Comparison of ENCODE assay signal across 9 cellular contexts in the genomic region with DNA sequence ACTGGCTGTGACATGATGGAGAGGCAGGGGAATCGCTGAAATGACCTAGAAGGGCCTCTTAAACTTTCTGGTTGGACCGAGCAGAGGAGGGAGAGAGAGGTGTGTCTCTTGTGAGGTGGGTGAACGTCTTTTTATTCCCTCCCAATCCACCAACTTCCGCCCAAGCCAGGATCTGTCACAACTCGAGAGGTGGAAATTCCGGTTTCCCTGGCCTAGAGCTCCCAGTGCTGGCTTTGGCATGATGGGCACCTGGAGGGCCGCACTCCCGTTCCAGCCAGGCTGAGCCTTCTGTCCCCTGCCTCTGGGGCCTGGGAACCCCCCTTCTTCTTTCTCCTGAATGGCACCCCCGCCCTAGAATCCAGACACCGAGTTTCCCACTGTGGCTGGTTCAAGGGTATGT. TPM values are rescaled to one million over a fixed set of nuclear protein-coding genes. Genes with fewer than 3 reads are reported as not detected.
DNase-seq lines count a peak whose midpoint lies in the region; ATAC-seq and TF ChIP-seq lines count a peak whose summit lies in the region.
"Had no signal": no experiment of that assay in that cellular context is flagged by ENCODE, and none has a peak within 500 bp of the region (broad histone marks: within the 10 kb centered on the region; RNA-seq: fewer than 3 reads in every experiment).

A gene (plus strand): TSS at position 224 of the 400 bp plus-strand sequence. CDS start 994 bp downstream, outside the sequence.

- H3K27ac Mint-ChIP-seq in IgD-negative memory B cell (peak within 1 kb of the TSS in 2 of 3 donors; percentile 41 to 52), natural killer cell (no peak within 1 kb of the TSS)

- H3K4me1 ChIP-seq in mammary epithelial cell (ENCODE audit: insufficient read depth, low read length), result peaks cover 20% of the 10 kb centered on the region
- H3K4me1 ChIP-seq in uterus, result no peaks in the 10 kb centered on the region

- H3K79me2 ChIP-seq in mammary epithelial cell (ENCODE audit: insufficient read depth, low read length), result no peaks in the 10 kb centered on the region

- WGBS in mammary epithelial cell (ENCODE audit: low coverage, missing lambda C conversion rate), result 3% methylated on average over 8 of the region's 10 CpGs

- CTCF ChIA-PET in mammary epithelial cell (lab: Charles Lee; ENCODE audit: low non-redundant PET), result no interaction called here

- H3K36me3 ChIP-seq in mammary epithelial cell (ENCODE audit: insufficient read depth, low read length) (no peaks in the 10 kb centered on the region), uterus (no peaks in the 10 kb centered on the region)

- H3K27me3 ChIP-seq in mammary epithelial cell (ENCODE audit: insufficient read depth, low read length), result no peaks in the 10 kb centered on the region
- H3K27me3 ChIP-seq in uterus, result peaks cover 0 to 2% of the 10 kb centered on the region in 2 donors

- no peak within 1 kb of the TSS for H3K9ac ChIP-seq in mammary epithelial cell (ENCODE audit: insufficient read depth, low read length)

- TF ChIP-seq CTCF in C4-2B (conservative IDR thresholded peaks at IDR 0.05) (no peak), mammary epithelial cell (conservative IDR thresholded peaks at IDR 0.05 in 1 of 2, IDR thresholded peaks at IDR 0.05 in 1 of 2; ENCODE audit: extremely low read depth in 1 of 2, insufficient read depth in 1 of 2, low read depth in 1 of 2, low read length in 2 of 2) (no peak), natural killer cell (IDR thresholded peaks at IDR 0.05) (no peak), uterus (IDR thresholded peaks at IDR 0.05) (no peak)

- H3K4me3 Mint-ChIP-seq in IgD-negative memory B cell (peak within 1 kb of the TSS; percentile 10 to 88 (median 78)), natural killer cell (peak within 1 kb of the TSS; percentile 47)

- dilution Hi-C loops in mammary epithelial cell (cut with HindIII; ENCODE audit: low sequenced_read_pairs), result loop anchor here (5.0 kb wide), 1 partner anchor 44 kb away; no protein-coding TSS in a partner anchor

- H3K4me1 Mint-ChIP-seq in IgD-negative memory B cell, result peaks cover 53 to 65% (median 55%) of the 10 kb centered on the region in 3 donors
- H3K4me1 Mint-ChIP-seq in natural killer cell, result peaks cover 5 to 13% of the 10 kb centered on the region in 2 donors

- no peaks in the 10 kb centered on the region for H4K20me1 ChIP-seq in mammary epithelial cell (ENCODE audit: insufficient read depth, low read length)

- ATAC-seq in natural killer cell (no peak), GM21529 (IDR thresholded peaks at IDR 0.05; ENCODE audit: unreplicated experiment) (no peak)

- H3K27ac ChIP-seq in C4-2B, result peak within 1 kb of the TSS; percentile 79
- H3K27ac ChIP-seq in mammary epithelial cell (ENCODE audit: insufficient read depth, low read depth, low read length), result no peak within 1 kb of the TSS
- no peak within 1 kb of the TSS for H3K27ac ChIP-seq in uterus

- no TSS peak for BruUV-seq in mammary epithelial cell (replicated peaks; lab: Mats Ljungman, UMichigan)

- in situ Hi-C loops in mammary epithelial cell (cut with MboI; ENCODE audit: low sequenced_read_pairs in 2 of 2), result loop anchor here in 1 of 2 donors (10.0 kb wide), 1 partner anchor 71 kb away; no protein-coding TSS in a partner anchor

- H3K4me3 ChIP-seq in mammary epithelial cell (replicated peaks in 1 of 3; ENCODE audit: insufficient read depth in 1 of 3, low read depth in 2 of 3, low read length in 3 of 3) (peak within 1 kb of the TSS in 2 of 3 experiments; percentile 17 to 28), uterus (no peak within 1 kb of the TSS)

- TF ChIP-seq POLR2A in uterus (IDR thresholded peaks at IDR 0.05), result no peak

- H3K9me3 Mint-ChIP-seq in IgD-negative memory B cell (no peaks in the 10 kb centered on the region), natural killer cell (no peaks in the 10 kb centered on the region)
- H3K9me3 Mint-ChIP-seq: immature natural killer cell had no signal

- H3K36me3 Mint-ChIP-seq in IgD-negative memory B cell (no peaks in the 10 kb centered on the region), natural killer cell (no peaks in the 10 kb centered on the region)
- H3K36me3 Mint-ChIP-seq: immature natural killer cell had no signal

- peaks cover 48% of the 10 kb centered on the region for H3K27me3 Mint-ChIP-seq in IgD-negative memory B cell
- peaks cover 0 to 7% of the 10 kb centered on the region in 2 donors for H3K27me3 Mint-ChIP-seq in natural killer cell (ENCODE audit: low read depth in 2 of 2)

- DNase-seq in mammary epithelial cell (peak; percentile 79), natural killer cell (no peak), NCI-H2227 treated with DMSO at 0.1 percent for 48 hours (lab: John Stamatoyannopoulos, UW) (no peak), uterus (no peak), NCI-H146 treated with DMSO at 0.1 percent for 48 hours (lab: John Stamatoyannopoulos, UW; ENCODE audit: unreplicated experiment) (no peak)
- DNase-seq: immature natural killer cell had no signal

- no peaks in the 10 kb centered on the region for H3K9me3 ChIP-seq in mammary epithelial cell (replicated peaks; ENCODE audit: insufficient read depth, low read length)
- no peaks in the 10 kb centered on the region for H3K9me3 ChIP-seq in uterus

- intact Hi-C loops in mammary epithelial cell (cut with micrococcal nuclease) (no loop called here), natural killer cell (cut with micrococcal nuclease) (no loop called here), uterus (cut with DNase I; ENCODE audit: low total_unique reads) (no loop called here)

- H3K4me2 ChIP-seq in mammary epithelial cell (ENCODE audit: insufficient read depth, low read depth, low read length), result peak within 1 kb of the TSS; percentile 63

- H2AFZ ChIP-seq in mammary epithelial cell (ENCODE audit: low read depth, low read length), result peak within 1 kb of the TSS; percentile 75

RNA-seq across cellular contexts. Expression of the gene that starts here (rescaled TPM):
- polyA plus RNA-seq in IgD-negative memory B cell (11.0 TPM), mammary epithelial cell (6.7 TPM)
- total RNA-seq in mammary epithelial cell (10 to 100 TPM in 1 of 2 donors, 1 to 10 TPM in 1; 3.5 to 10.6 TPM), natural killer cell (10 to 100 TPM in 1 of 3 donors, 1 to 10 TPM in 2; 2.6 to 13.0 (median 7.0) TPM), uterus (1 to 10 TPM in 3 of 4 donors, not detected in 1; 3.1 to 8.2 (median 4.1) TPM)
- 13.4 TPM for polyA minus RNA-seq in mammary epithelial cell

Comparison
In these comparisons a context has a peak if more than half of its experiments do, and no peak if none do; other contexts are left out.
1. H3K27ac Mint-ChIP-seq: peak in IgD-negative memory B cell (2 of 3); none in natural killer cell (0 of 2).
2. H3K4me3 ChIP-seq: peak in mammary epithelial cell (2 of 3); none in uterus (0 of 2).